ENCODE assay signal across 16 cellular contexts in the genomic region with DNA sequence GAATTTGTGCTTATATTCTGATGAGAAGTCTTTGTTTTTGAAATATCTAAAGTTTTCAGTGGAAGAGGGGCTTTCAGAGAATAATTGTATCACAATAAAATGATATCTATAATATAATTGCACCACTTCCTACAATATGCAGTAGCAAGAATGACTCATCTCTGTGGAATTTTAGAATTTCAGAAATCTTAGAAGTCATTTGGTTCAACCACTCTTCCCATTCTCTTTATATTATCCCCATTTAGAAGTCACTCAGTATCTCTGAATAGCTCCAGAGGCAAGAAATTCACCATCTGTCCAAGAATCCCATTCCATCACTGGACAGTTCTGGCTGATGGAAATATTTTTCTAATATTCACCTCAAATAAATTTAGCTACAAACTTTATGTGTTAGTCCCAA. TPM values are rescaled to one million over a fixed set of nuclear protein-coding genes. Genes with fewer than 3 reads are reported as not detected.
A peak's percentile ranks its signal among the peaks of the same experiment; 100 is the strongest.
DNase-seq lines count a peak whose midpoint lies in the region; ATAC-seq and TF ChIP-seq lines count a peak whose summit lies in the region.
"Had no signal": no experiment of that assay in that cellular context is flagged by ENCODE, and none has a peak within 500 bp of the region (broad histone marks: within the 10 kb centered on the region; RNA-seq: fewer than 3 reads in every experiment).

No MANE protein-coding gene starts in this region.

- no peaks in the 10 kb centered on the region for H3K27me3 Mint-ChIP-seq in activated CD4-positive, alpha-beta memory T cell treated with anti-CD3 and anti-CD28 coated beads, Interleukin-2, amount 10 ng/mL, durations not matched to agents 7 days and 5 days
- H3K27me3 Mint-ChIP-seq in activated CD8-positive, alpha-beta T cell treated with anti-CD3 and anti-CD28 coated beads for 36 hours = peaks cover 4% of the 10 kb centered on the region
- H3K27me3 Mint-ChIP-seq: effector memory CD8-positive, alpha-beta T cell had no signal

- POLR2A ChIA-PET in activated CD4-positive, alpha-beta memory T cell treated with anti-CD3 and anti-CD28 coated beads, Interleukin-2, amount 10 ng/mL, durations not matched to agents 7 days and 5 days (lab: Charles Lee) = no interaction called here
- POLR2A ChIA-PET in activated CD8-positive, alpha-beta T cell treated with anti-CD3 and anti-CD28 coated beads for 36 hours (lab: Charles Lee) = no interaction called here

- CTCF ChIA-PET in activated CD4-positive, alpha-beta memory T cell treated with anti-CD3 and anti-CD28 coated beads, Interleukin-2, amount 10 ng/mL, durations not matched to agents 7 days and 5 days (lab: Charles Lee) = no interaction called here
- CTCF ChIA-PET in activated CD8-positive, alpha-beta T cell treated with anti-CD3 and anti-CD28 coated beads for 36 hours (lab: Charles Lee) = no interaction called here

- no peak overlapping the region for H3K27ac ChIP-seq in lower lobe of right lung
- H3K27ac ChIP-seq: transverse colon had no signal

- ATAC-seq in GM18909 (IDR thresholded peaks at IDR 0.05; ENCODE audit: poor library complexity, unreplicated experiment) = no peak
- ATAC-seq in lower lobe of right lung = no peak
- ATAC-seq in activated CD8-positive, alpha-beta T cell treated with anti-CD3 and anti-CD28 coated beads for 36 hours = no peak
- ATAC-seq: effector memory CD8-positive, alpha-beta T cell had no signal

- no peaks in the 10 kb centered on the region for H3K9me3 ChIP-seq in lower lobe of right lung
- H3K9me3 ChIP-seq: transverse colon had no signal

- no peaks in the 10 kb centered on the region for H3K4me1 Mint-ChIP-seq in activated CD4-positive, alpha-beta memory T cell treated with anti-CD3 and anti-CD28 coated beads, Interleukin-2, amount 10 ng/mL, durations not matched to agents 7 days and 5 days
- no peaks in the 10 kb centered on the region for H3K4me1 Mint-ChIP-seq in activated CD8-positive, alpha-beta T cell treated with anti-CD3 and anti-CD28 coated beads for 36 hours (ENCODE audit: low read depth)

- H3K4me3 Mint-ChIP-seq in activated CD4-positive, alpha-beta memory T cell treated with anti-CD3 and anti-CD28 coated beads, Interleukin-2, amount 10 ng/mL, durations not matched to agents 7 days and 5 days = no peak overlapping the region
- H3K4me3 Mint-ChIP-seq in activated CD8-positive, alpha-beta T cell treated with anti-CD3 and anti-CD28 coated beads for 36 hours = no peak overlapping the region
- H3K4me3 Mint-ChIP-seq: effector memory CD8-positive, alpha-beta T cell had no signal

- TF ChIP-seq CTCF in astrocyte of the spinal cord (IDR thresholded peaks at IDR 0.05; ENCODE audit: low read depth, low read length) (no peak), lower lobe of right lung (IDR thresholded peaks at IDR 0.05) (no peak)
- no peak for TF ChIP-seq CTCF in activated CD8-positive, alpha-beta T cell treated with anti-CD3 and anti-CD28 coated beads for 36 hours (IDR thresholded peaks at IDR 0.05)

- H3K9me3 Mint-ChIP-seq in activated CD4-positive, alpha-beta memory T cell treated with anti-CD3 and anti-CD28 coated beads, Interleukin-2, amount 10 ng/mL, durations not matched to agents 7 days and 5 days = no peaks in the 10 kb centered on the region
- no peaks in the 10 kb centered on the region for H3K9me3 Mint-ChIP-seq in activated CD8-positive, alpha-beta T cell treated with anti-CD3 and anti-CD28 coated beads for 36 hours
- H3K9me3 Mint-ChIP-seq: effector memory CD8-positive, alpha-beta T cell had no signal

- no peaks in the 10 kb centered on the region for H3K36me3 ChIP-seq in lower lobe of right lung
- H3K36me3 ChIP-seq: transverse colon had no signal

- no peak overlapping the region for H3K4me3 ChIP-seq in astrocyte of the spinal cord (ENCODE audit: low read depth, low read length)
- H3K4me3 ChIP-seq in lower lobe of right lung = no peak overlapping the region
- H3K4me3 ChIP-seq: transverse colon had no signal

- in situ Hi-C loops in astrocyte of the spinal cord (cut with HindIII; ENCODE audit: low sequenced_read_pairs) = no loop called here

- no peaks in the 10 kb centered on the region for H3K36me3 Mint-ChIP-seq in activated CD4-positive, alpha-beta memory T cell treated with anti-CD3 and anti-CD28 coated beads, Interleukin-2, amount 10 ng/mL, durations not matched to agents 7 days and 5 days (ENCODE audit: low read depth)
- no peaks in the 10 kb centered on the region for H3K36me3 Mint-ChIP-seq in activated CD8-positive, alpha-beta T cell treated with anti-CD3 and anti-CD28 coated beads for 36 hours (ENCODE audit: low read depth)

- DNase-seq in AG08395 (ENCODE audit: low spot score) (peak; percentile 56), HS-5 (ENCODE audit: low read depth) (peak; percentile 49), astrocyte of the spinal cord (ENCODE audit: low read depth, low spot score) (peak; percentile 73), hepatic stellate cell (ENCODE audit: low spot score) (peak; percentile 29), lower lobe of right lung (no peak)
- no peak for DNase-seq in activated CD4-positive, alpha-beta memory T cell treated with anti-CD3 and anti-CD28 coated beads, Interleukin-2, amount 10 ng/mL, durations not matched to agents 7 days and 5 days
- DNase-seq in activated CD8-positive, alpha-beta T cell treated with anti-CD3 and anti-CD28 coated beads for 36 hours = no peak
- DNase-seq: activated T-cell treated with anti-CD3 and anti-CD28 coated beads, Interleukin-2, amount 50 U/mL, for 1 hour; amygdala; effector memory CD8-positive, alpha-beta T cell; KG1; NCI-H2029 treated with DMSO at 0.1 percent for 48 hours; occipital lobe; stimulated activated CD4-positive, alpha-beta T cell treated with anti-CD3 and anti-CD28 coated beads, Interleukin-15, amount 100 ng/mL, for 24 hours; transverse colon had no signal

- no peak overlapping the region for H3K27ac Mint-ChIP-seq in activated CD4-positive, alpha-beta memory T cell treated with anti-CD3 and anti-CD28 coated beads, Interleukin-2, amount 10 ng/mL, durations not matched to agents 7 days and 5 days
- no peak overlapping the region for H3K27ac Mint-ChIP-seq in activated CD8-positive, alpha-beta T cell treated with anti-CD3 and anti-CD28 coated beads for 36 hours
- H3K27ac Mint-ChIP-seq: effector memory CD8-positive, alpha-beta T cell had no signal

- H3K4me1 ChIP-seq in lower lobe of right lung = no peaks in the 10 kb centered on the region
- H3K4me1 ChIP-seq: transverse colon had no signal

- intact Hi-C loops in lower lobe of right lung (cut with DNase I) = no loop called here
- intact Hi-C loops in activated CD8-positive, alpha-beta T cell treated with anti-CD3 and anti-CD28 coated beads for 36 hours (cut with micrococcal nuclease) = no loop called here

- H3K27me3 ChIP-seq in lower lobe of right lung (ENCODE audit: low read depth) = no peaks in the 10 kb centered on the region
- H3K27me3 ChIP-seq: transverse colon had no signal

RNA-seq across cellular contexts. Expression of gene CCDC68, which starts 59.3 kb away (rescaled TPM):
- 20.2 TPM for total RNA-seq in lower lobe of right lung
- under 1 TPM in 1 of 2 experiments, not detected in 1; 0.13 TPM for total RNA-seq in activated CD4-positive, alpha-beta memory T cell treated with anti-CD3 and anti-CD28 coated beads, Interleukin-2, amount 10 ng/mL, durations not matched to agents 7 days and 5 days
- not detected for total RNA-seq in activated CD8-positive, alpha-beta T cell treated with anti-CD3 and anti-CD28 coated beads for 36 hours

Comparison
In these comparisons a context has a peak if more than half of its experiments do, and no peak if none do; other contexts are left out.
1. DNase-seq: peak in AG08395 (single experiment), HS-5 (single experiment), astrocyte of the spinal cord (single experiment) and hepatic stellate cell (single experiment); none in lower lobe of right lung (single experiment), activated CD4-positive, alpha-beta memory T cell treated with anti-CD3 and anti-CD28 coated beads, Interleukin-2, amount 10 ng/mL, durations not matched to agents 7 days and 5 days (single experiment) and activated CD8-positive, alpha-beta T cell treated with anti-CD3 and anti-CD28 coated beads for 36 hours (single experiment).
2. RNA of gene CCDC68, which starts 59.3 kb away (total RNA-seq): 20.2 TPM in lower lobe of right lung (single experiment); 0.13 TPM in activated CD4-positive, alpha-beta memory T cell treated with anti-CD3 and anti-CD28 coated beads, Interleukin-2, amount 10 ng/mL, durations not matched to agents 7 days and 5 days and not detected in activated CD8-positive, alpha-beta T cell treated with anti-CD3 and anti-CD28 coated beads for 36 hours; every median in the first group is over 10 times any median in the second.